In genomic region chr7:150941983-150942590, GRCh38 we compare ENCODE assay signal across 1 cellular context.
TF ChIP-seq lines count a peak whose summit lies in the region.

No MANE protein-coding gene starts in this region.

TF ChIP-seq in GM23338, 12 proteins besides CTCF, POLR2A, EP300 and RAD21 (continued from another document):
- TF ChIP-seq ZNF462 (CRISPR knock-in tag; IDR thresholded peaks at IDR 0.05) (no peak), EZH2 (IDR thresholded peaks at IDR 0.05; ENCODE audit: low read depth, unreplicated experiment) (no peak), STAT1 (IDR thresholded peaks at IDR 0.05; ENCODE audit: unreplicated experiment) (no peak)
